Comparison of ENCODE assay signal across 27 cellular contexts in genomic region chr17:82705756-82706155, GRCh38. TPM values are rescaled to one million over a fixed set of nuclear protein-coding genes. Genes with fewer than 3 reads are reported as not detected.
A peak's percentile ranks its signal among the peaks of the same experiment; 100 is the strongest.
DNase-seq lines count a peak whose midpoint lies in the region; ATAC-seq, FAIRE-seq and TF ChIP-seq lines count a peak whose summit lies in the region.
"Had no signal": no experiment of that assay in that cellular context is flagged by ENCODE, and none has a peak within 500 bp of the region (broad histone marks: within the 10 kb centered on the region; RNA-seq: fewer than 3 reads in every experiment).

No MANE protein-coding gene starts in this region.

- no peak for FAIRE-seq in HepG2 (lab: Jason Lieb, UNC)
- FAIRE-seq: A204.1, GM12878, GM12892, GM18507 had no signal

- H3K27ac ChIP-seq in HepG2 (ENCODE audit: extremely low read length, insufficient read depth, low read length) = no peak overlapping the region
- no peak overlapping the region for H3K27ac ChIP-seq in right lobe of liver
- H3K27ac ChIP-seq in neuronal stem cell (replicated peaks; ENCODE audit: low read length) = no peak overlapping the region
- H3K27ac ChIP-seq: BLaER1 had no signal

- H3K79me2 ChIP-seq in HepG2 (ENCODE audit: insufficient read depth, low read length) = no peaks in the 10 kb centered on the region

- intact Hi-C loops in HepG2 (cut with micrococcal nuclease; ENCODE audit: unreplicated experiment) (no loop called here), right lobe of liver (cut with DNase I) (no loop called here), Calu3 (cut with micrococcal nuclease; ENCODE audit: unreplicated experiment) (loop anchor here (10.0 kb wide), 1 partner anchor 51 kb away; no protein-coding TSS in a partner anchor)

- DNase-seq in HepG2 (ENCODE audit: low spot score) (no peak), right lobe of liver (no peak), neuronal stem cell (ENCODE audit: low spot score) (no peak), Calu3 (no peak), COLO829 (ENCODE audit: low spot score) (no peak)
- DNase-seq: 8988T; ACHN; BE2C; C1 segment of cervical spinal cord; Caco-2; CD4-positive, alpha-beta memory T cell; CD4-positive, CD25-positive, alpha-beta regulatory T cell; CD8-positive, alpha-beta memory T cell; DMS 273 treated with DMSO at 0.1 percent for 48 hours; DMS153; DMS53; DMS79; DND-41; EL; GDM1 had no signal

- peaks cover 11% of the 10 kb centered on the region for H3K4me1 Mint-ChIP-seq in Calu3 (ENCODE audit: low read depth, unreplicated experiment)
- H3K4me1 Mint-ChIP-seq: CD4-positive, alpha-beta memory T cell; CD8-positive, alpha-beta memory T cell had no signal

- no peaks in the 10 kb centered on the region for H3K36me3 Mint-ChIP-seq in Calu3 (ENCODE audit: insufficient read depth, unreplicated experiment)
- H3K36me3 Mint-ChIP-seq: CD14-positive monocyte; CD4-positive, alpha-beta memory T cell; CD4-positive, CD25-positive, alpha-beta regulatory T cell; CD8-positive, alpha-beta memory T cell had no signal

- no peak overlapping the region for H3K4me3 Mint-ChIP-seq in Calu3 (ENCODE audit: low read depth, unreplicated experiment)
- H3K4me3 Mint-ChIP-seq: CD14-positive monocyte; CD4-positive, alpha-beta memory T cell; CD8-positive, alpha-beta memory T cell had no signal

- H3K27me3 Mint-ChIP-seq in Calu3 (ENCODE audit: unreplicated experiment) = no peaks in the 10 kb centered on the region
- H3K27me3 Mint-ChIP-seq: CD4-positive, alpha-beta memory T cell; CD4-positive, CD25-positive, alpha-beta regulatory T cell had no signal

- no peak overlapping the region for H2BK5ac ChIP-seq in neuronal stem cell (ENCODE audit: low read length)

- in situ Hi-C loops in HepG2 (cut with HindIII; ENCODE audit: extremely low pct_ligation_motif_present, low pct_unique_long_range_greater_than_20kb) = no loop called here

- no peaks in the 10 kb centered on the region for H3K9me3 Mint-ChIP-seq in Calu3 (ENCODE audit: low read depth, unreplicated experiment)
- H3K9me3 Mint-ChIP-seq: CD4-positive, alpha-beta memory T cell; CD4-positive, CD25-positive, alpha-beta regulatory T cell; CD8-positive, alpha-beta memory T cell had no signal

- no TSS peak for BruUV-seq in HepG2 (replicated peaks; lab: Mats Ljungman, UMichigan)
- no TSS peak for BruUV-seq in Calu3 (replicated peaks; lab: Mats Ljungman, UMichigan)

- CTCF ChIA-PET in HepG2 (lab: Yijun Ruan, JAX; ENCODE audit: low intra/inter-chr PET ratio, low total read pairs) = no interaction called here
- CTCF ChIA-PET in Calu3 (lab: Charles Lee) = no interaction called here

- no peaks in the 10 kb centered on the region for H3K79me1 ChIP-seq in neuronal stem cell (ENCODE audit: low read depth, low read length)

- peaks cover 64% of the 10 kb centered on the region for H3K4me1 ChIP-seq in HepG2 (ENCODE audit: insufficient read depth, low read length)
- peaks cover 0 to 10% (median 3%) of the 10 kb centered on the region in 4 donors for H3K4me1 ChIP-seq in right lobe of liver
- H3K4me1 ChIP-seq in neuronal stem cell (ENCODE audit: control insufficient read depth in 2 of 2, insufficient read depth in 1 of 2, low read depth in 1 of 2, low read length in 2 of 2) = no peaks in the 10 kb centered on the region
- H3K4me1 ChIP-seq: BE2C had no signal

- no peak for TF ChIP-seq CTCF in HepG2 (CRISPR knock-in tag; IDR thresholded peaks at IDR 0.05)
- no peak for TF ChIP-seq CTCF in right lobe of liver (IDR thresholded peaks at IDR 0.05)
- no peak for TF ChIP-seq CTCF in Calu3 (IDR thresholded peaks at IDR 0.05; ENCODE audit: unreplicated experiment)

- H3K9me3 ChIP-seq in HepG2 (ENCODE audit: low read length) (no peaks in the 10 kb centered on the region), right lobe of liver (no peaks in the 10 kb centered on the region), neuronal stem cell (replicated peaks in 1 of 2; ENCODE audit: control insufficient read depth in 2 of 2, insufficient read depth in 1 of 2, low read depth in 1 of 2, low read length in 2 of 2) (no peaks in the 10 kb centered on the region)
- H3K9me3 ChIP-seq: BE2C, BLaER1, Caco-2 had no signal

- peak overlapping the region; percentile 49 for H2BK15ac ChIP-seq in neuronal stem cell (ENCODE audit: low read length)

- TF ChIP-seq POLR2A in HepG2 (IDR thresholded peaks at IDR 0.05; ENCODE audit: insufficient read depth in 1 of 2, low read depth in 2 of 2, low read length in 2 of 2) (no peak), right lobe of liver (IDR thresholded peaks at IDR 0.05) (no peak)

- H4K91ac ChIP-seq in neuronal stem cell (ENCODE audit: low read depth, low read length, poor library complexity) = no peak overlapping the region

- H3K36me3 ChIP-seq in HepG2 (replicated peaks in 1 of 2; ENCODE audit: control insufficient read depth in 1 of 2, insufficient read depth in 2 of 2, low read length in 2 of 2) = no peaks in the 10 kb centered on the region
- H3K36me3 ChIP-seq in right lobe of liver = no peaks in the 10 kb centered on the region
- H3K36me3 ChIP-seq in neuronal stem cell (replicated peaks in 1 of 2; ENCODE audit: control insufficient read depth in 2 of 2, insufficient read depth in 2 of 2, low read length in 2 of 2) = no peaks in the 10 kb centered on the region
- H3K36me3 ChIP-seq: BE2C, BLaER1 had no signal

- H2AFZ ChIP-seq in HepG2 (ENCODE audit: low read length) = no peak overlapping the region
- no peak overlapping the region for H2AFZ ChIP-seq in neuronal stem cell (ENCODE audit: low read length)

- POLR2A ChIA-PET in HepG2 (lab: Yijun Ruan, JAX) = no interaction called here

- no peak overlapping the region for H3K4ac ChIP-seq in neuronal stem cell (ENCODE audit: low read length)

- no peak overlapping the region for H4K8ac ChIP-seq in neuronal stem cell (ENCODE audit: low read depth, low read length)

- peak overlapping the region; percentile 28 for H2AK5ac ChIP-seq in neuronal stem cell (ENCODE audit: low read depth, low read length)

- H3K27me3 ChIP-seq in HepG2 (ENCODE audit: control insufficient read depth in 1 of 2, insufficient read depth in 2 of 2, low read length in 2 of 2) (peaks cover 5 to 32% of the 10 kb centered on the region in 2 experiments; a peak in 3 of 5 replicates), right lobe of liver (no peaks in the 10 kb centered on the region), neuronal stem cell (ENCODE audit: control insufficient read depth in 3 of 3, insufficient read depth in 3 of 3, low read depth in 1 of 3, low read length in 3 of 3) (peaks cover 0 to 12% (median 3%) of the 10 kb centered on the region in 3 experiments)
- H3K27me3 ChIP-seq: BE2C, BLaER1 had no signal

- no peak overlapping the region for H3K14ac ChIP-seq in neuronal stem cell (ENCODE audit: low read length)

- H2BK12ac ChIP-seq in neuronal stem cell (ENCODE audit: low read length) = peak overlapping the region; percentile 58

- H4K20me1 ChIP-seq in HepG2 (ENCODE audit: insufficient read depth, low read length) = no peaks in the 10 kb centered on the region
- H4K20me1 ChIP-seq: BLaER1 had no signal

- WGBS in HepG2 (ENCODE audit: low lambda C conversion rate) = 58% methylated on average over 12 of the region's 18 CpGs
- 80% methylated on average over 1 of the region's 18 CpGs for WGBS in right lobe of liver (ENCODE audit: insufficient coverage, low coverage, low lambda C conversion rate, missing lambda C conversion rate)
- no CpG with 5 or more reads among the region's 18 CpGs for WGBS in neuronal stem cell (ENCODE audit: extremely low coverage in 2 of 2, insufficient read length in 2 of 2, insufficient replicate concordance in 1 of 2), 2 donors

- TF ChIP-seq EP300 in HepG2 (IDR thresholded peaks at IDR 0.05; ENCODE audit: low read depth in 2 of 2, low read length in 2 of 2) = no peak
- TF ChIP-seq EP300 in HepG2 (CRISPR knock-in tag; IDR thresholded peaks at IDR 0.05; ENCODE audit: borderline replicate concordance) = no peak

- H2BK120ac ChIP-seq in neuronal stem cell (ENCODE audit: low read depth, low read length) = no peak overlapping the region

- no peak; the same call in 2 of the 3 replicates for ATAC-seq in HepG2
- ATAC-seq in right lobe of liver = no peak
- ATAC-seq: GM12878 had no signal

- H3K18ac ChIP-seq in neuronal stem cell (ENCODE audit: low read length) = peak overlapping the region; percentile 64

- H3K9ac ChIP-seq in HepG2 (ENCODE audit: insufficient read depth, low read depth, low read length) = no peak overlapping the region
- H3K9ac ChIP-seq in neuronal stem cell (ENCODE audit: low read depth, low read length, poor library complexity) = no peak overlapping the region
- H3K9ac ChIP-seq: BLaER1 had no signal

- H3K4me2 ChIP-seq in HepG2 (ENCODE audit: low read depth, low read length) = no peak overlapping the region
- no peak overlapping the region for H3K4me2 ChIP-seq in neuronal stem cell (ENCODE audit: insufficient read depth, low read length, poor library complexity, severe bottlenecking)

- no peak overlapping the region for H3K27ac Mint-ChIP-seq in Calu3 (ENCODE audit: unreplicated experiment)
- H3K27ac Mint-ChIP-seq: CD14-positive monocyte; CD4-positive, CD25-positive, alpha-beta regulatory T cell; CD8-positive, alpha-beta memory T cell had no signal

- no peak overlapping the region for H3K23ac ChIP-seq in neuronal stem cell (ENCODE audit: low read depth, low read length, poor library complexity)

- H3K4me3 ChIP-seq in HepG2 (replicated peaks in 1 of 3; ENCODE audit: insufficient read depth in 1 of 3, low read depth in 2 of 3, low read length in 3 of 3) (no peak overlapping the region), right lobe of liver (no peak overlapping the region), neuronal stem cell (ENCODE audit: low read length in 2 of 2) (peak overlapping the region in 1 of 2 donors; percentile 34)
- H3K4me3 ChIP-seq: BLaER1, GM12878 had no signal

- TF ChIP-seq RAD21 in HepG2 (CRISPR knock-in tag; IDR thresholded peaks at IDR 0.05) = no peak

RNA-seq across cellular contexts. Expression of gene RAB40B, which starts 7.3 kb away (rescaled TPM):
- total RNA-seq in HepG2 (2016; rRNA removed; fragmentation: Illumina TruSeq; extraction: Trizol) = 4.4 and 6.2 TPM in 2 replicates
- 8.6 and 11.9 TPM in 2 replicates for total RNA-seq in HepG2 (2016; cell fraction: cytosol; rRNA removed; fragmentation: Illumina TruSeq; extraction: Trizol; ENCODE audit: low read depth)
- total RNA-seq in HepG2 (2016; cell fraction: insoluble cytoplasmic fraction; rRNA removed; fragmentation: Illumina TruSeq; extraction: Trizol) = 6.2 and 7.4 TPM in 2 replicates
- 18.5 and 22.6 TPM in 2 replicates for total RNA-seq in HepG2 (2016; cell fraction: membrane; rRNA removed; fragmentation: Illumina TruSeq; extraction: Trizol)
- 3.7 TPM in 2 replicates for total RNA-seq in HepG2 (2016; cell fraction: nucleus; rRNA removed; fragmentation: Illumina TruSeq; extraction: Trizol)
- polyA plus RNA-seq in HepG2 (2011; rRNA removed) = 6.5 and 7.2 TPM in 2 replicates
- 5.7 and 9.9 TPM in 2 replicates for polyA plus RNA-seq in HepG2 (2011; cell fraction: cytosol; rRNA removed)
- 10.8 and 12.6 TPM in 2 replicates for polyA plus RNA-seq in HepG2 (2011; cell fraction: nucleus; rRNA removed)
- 6.2 and 7.3 TPM in 2 replicates for polyA plus RNA-seq in HepG2 (2012)
- polyA plus RNA-seq in HepG2 (2016; cell fraction: cytosol; fragmentation: Illumina TruSeq; extraction: Trizol; ENCODE audit: low read depth) = 25.0 and 26.7 TPM in 2 replicates
- polyA plus RNA-seq in HepG2 (2016; cell fraction: insoluble cytoplasmic fraction; fragmentation: Illumina TruSeq; extraction: Trizol; ENCODE audit: low read depth) = 7.0 and 7.6 TPM in 2 replicates
- 27.5 and 28.9 TPM in 2 replicates for polyA plus RNA-seq in HepG2 (2016; cell fraction: membrane; fragmentation: Illumina TruSeq; extraction: Trizol; ENCODE audit: low read depth)
- polyA plus RNA-seq in HepG2 (2016; cell fraction: nucleus; fragmentation: Illumina TruSeq; extraction: Trizol; ENCODE audit: insufficient read depth, low read depth) = 8.7 and 12.0 TPM in 2 replicates
- 3.1 and 8.9 TPM in 2 replicates for polyA minus RNA-seq in HepG2 (2011; rRNA and poly(A)+ RNA removed; ENCODE audit: low replicate concordance)
- polyA minus RNA-seq in HepG2 (2011; cell fraction: cytosol; rRNA and poly(A)+ RNA removed) = 1.4 and 3.2 TPM in 2 replicates
- 2.7 TPM in 2 replicates for polyA minus RNA-seq in HepG2 (2011; cell fraction: nucleus; rRNA and poly(A)+ RNA removed)
- total RNA-seq in right lobe of liver = 10 to 100 TPM in 3 of 6 experiments, 1 to 10 TPM in 3; 3.7 to 12.5 (median 9.3) TPM
- polyA plus RNA-seq in neuronal stem cell (2013, experiment 1 of 2) = 9.4 TPM
- polyA plus RNA-seq in neuronal stem cell (2013, experiment 2 of 2) = 10.4 TPM
- total RNA-seq in Calu3 (2022) = 20.5 and 21.9 TPM in 2 replicates

RNA-seq across cellular contexts. Expression of gene FN3KRP, which starts 10.8 kb away (rescaled TPM):
- total RNA-seq in HepG2 (2016; rRNA removed; fragmentation: Illumina TruSeq; extraction: Trizol) (28.2 and 36.1 TPM in 2 replicates), right lobe of liver (10 to 100 TPM in 4 of 6 experiments, 1 to 10 TPM in 2; 7.6 to 24.8 (median 14.3) TPM), Calu3 (2022) (44.2 and 49.9 TPM in 2 replicates)
- total RNA-seq in HepG2 (2016; cell fraction: cytosol; rRNA removed; fragmentation: Illumina TruSeq; extraction: Trizol; ENCODE audit: low read depth) = 5.3 and 7.1 TPM in 2 replicates
- 27.6 and 34.8 TPM in 2 replicates for total RNA-seq in HepG2 (2016; cell fraction: insoluble cytoplasmic fraction; rRNA removed; fragmentation: Illumina TruSeq; extraction: Trizol)
- total RNA-seq in HepG2 (2016; cell fraction: membrane; rRNA removed; fragmentation: Illumina TruSeq; extraction: Trizol) = 17.5 and 18.4 TPM in 2 replicates
- 16.5 and 21.0 TPM in 2 replicates for total RNA-seq in HepG2 (2016; cell fraction: nucleus; rRNA removed; fragmentation: Illumina TruSeq; extraction: Trizol)
- polyA plus RNA-seq in HepG2 (2011; rRNA removed) = 22.1 and 22.4 TPM in 2 replicates
- 17.7 and 18.3 TPM in 2 replicates for polyA plus RNA-seq in HepG2 (2011; cell fraction: cytosol; rRNA removed)
- polyA plus RNA-seq in HepG2 (2011; cell fraction: nucleus; rRNA removed) = 34.0 and 36.3 TPM in 2 replicates
- 27.4 and 37.9 TPM in 2 replicates for polyA plus RNA-seq in HepG2 (2012)
- 6.9 and 7.2 TPM in 2 replicates for polyA plus RNA-seq in HepG2 (2016; cell fraction: cytosol; fragmentation: Illumina TruSeq; extraction: Trizol; ENCODE audit: low read depth)
- polyA plus RNA-seq in HepG2 (2016; cell fraction: insoluble cytoplasmic fraction; fragmentation: Illumina TruSeq; extraction: Trizol; ENCODE audit: low read depth) = 54.4 and 62.2 TPM in 2 replicates
- 14.4 and 14.9 TPM in 2 replicates for polyA plus RNA-seq in HepG2 (2016; cell fraction: membrane; fragmentation: Illumina TruSeq; extraction: Trizol; ENCODE audit: low read depth)
- polyA plus RNA-seq in HepG2 (2016; cell fraction: nucleus; fragmentation: Illumina TruSeq; extraction: Trizol; ENCODE audit: insufficient read depth, low read depth) = 57.5 and 59.5 TPM in 2 replicates
- polyA minus RNA-seq in HepG2 (2011; rRNA and poly(A)+ RNA removed; ENCODE audit: low replicate concordance) = 13.3 and 23.3 TPM in 2 replicates
- 11.0 and 11.2 TPM in 2 replicates for polyA minus RNA-seq in HepG2 (2011; cell fraction: cytosol; rRNA and poly(A)+ RNA removed)
- 9.8 and 12.2 TPM in 2 replicates for polyA minus RNA-seq in HepG2 (2011; cell fraction: nucleus; rRNA and poly(A)+ RNA removed)
- polyA plus RNA-seq in neuronal stem cell (2013, experiment 1 of 2) = 23.3 TPM
- 21.8 TPM for polyA plus RNA-seq in neuronal stem cell (2013, experiment 2 of 2)

RNA-seq across cellular contexts. Expression of gene FN3K, which starts 29.7 kb away (rescaled TPM):
- 12.2 and 22.0 TPM in 2 replicates for total RNA-seq in HepG2 (2016; rRNA removed; fragmentation: Illumina TruSeq; extraction: Trizol)
- 9.6 and 10.3 TPM in 2 replicates for total RNA-seq in HepG2 (2016; cell fraction: cytosol; rRNA removed; fragmentation: Illumina TruSeq; extraction: Trizol; ENCODE audit: low read depth)
- 12.7 and 23.9 TPM in 2 replicates for total RNA-seq in HepG2 (2016; cell fraction: insoluble cytoplasmic fraction; rRNA removed; fragmentation: Illumina TruSeq; extraction: Trizol)
- total RNA-seq in HepG2 (2016; cell fraction: membrane; rRNA removed; fragmentation: Illumina TruSeq; extraction: Trizol) = 17.0 and 17.4 TPM in 2 replicates
- 29.1 and 32.3 TPM in 2 replicates for total RNA-seq in HepG2 (2016; cell fraction: nucleus; rRNA removed; fragmentation: Illumina TruSeq; extraction: Trizol)
- 3.5 and 5.7 TPM in 2 replicates for polyA plus RNA-seq in HepG2 (2011; rRNA removed)
- 1.9 and 2.0 TPM in 2 replicates for polyA plus RNA-seq in HepG2 (2011; cell fraction: cytosol; rRNA removed)
- 27.8 and 27.9 TPM in 2 replicates for polyA plus RNA-seq in HepG2 (2011; cell fraction: nucleus; rRNA removed)
- polyA plus RNA-seq in HepG2 (2012) = 48.6 and 58.1 TPM in 2 replicates
- 21.3 and 21.5 TPM in 2 replicates for polyA plus RNA-seq in HepG2 (2016; cell fraction: cytosol; fragmentation: Illumina TruSeq; extraction: Trizol; ENCODE audit: low read depth)
- 52.3 and 61.0 TPM in 2 replicates for polyA plus RNA-seq in HepG2 (2016; cell fraction: insoluble cytoplasmic fraction; fragmentation: Illumina TruSeq; extraction: Trizol; ENCODE audit: low read depth)
- polyA plus RNA-seq in HepG2 (2016; cell fraction: membrane; fragmentation: Illumina TruSeq; extraction: Trizol; ENCODE audit: low read depth) = 23.7 and 26.9 TPM in 2 replicates
- polyA plus RNA-seq in HepG2 (2016; cell fraction: nucleus; fragmentation: Illumina TruSeq; extraction: Trizol; ENCODE audit: insufficient read depth, low read depth) = 78.1 and 80.9 TPM in 2 replicates
- 1.6 and 9.2 TPM in 2 replicates for polyA minus RNA-seq in HepG2 (2011; rRNA and poly(A)+ RNA removed; ENCODE audit: low replicate concordance)
- polyA minus RNA-seq in HepG2 (2011; cell fraction: cytosol; rRNA and poly(A)+ RNA removed) = 17.1 and 26.0 TPM in 2 replicates
- polyA minus RNA-seq in HepG2 (2011; cell fraction: nucleus; rRNA and poly(A)+ RNA removed) = 24.3 and 29.1 TPM in 2 replicates
- total RNA-seq in right lobe of liver = 10 to 100 TPM; 29.6 to 61.6 (median 45.5) TPM
- polyA plus RNA-seq in neuronal stem cell (2013, experiment 1 of 2) = 15.9 TPM
- 17.0 TPM for polyA plus RNA-seq in neuronal stem cell (2013, experiment 2 of 2)
- total RNA-seq in Calu3 (2022) = 13.4 and 15.5 TPM in 2 replicates
- total RNA-seq: Daoy had no signal
- polyA plus RNA-seq: CD14-positive monocyte had no signal

RNA-seq across cellular contexts. Expression of gene TBCD, which starts 46.1 kb away (rescaled TPM):
- total RNA-seq in HepG2 (2016; rRNA removed; fragmentation: Illumina TruSeq; extraction: Trizol) (33.9 and 49.6 TPM in 2 replicates), right lobe of liver (10 to 100 TPM; 28.0 to 55.7 (median 41.3) TPM), Calu3 (2022) (76.6 and 90.7 TPM in 2 replicates)
- 98.6 and 103 TPM in 2 replicates for total RNA-seq in HepG2 (2016; cell fraction: cytosol; rRNA removed; fragmentation: Illumina TruSeq; extraction: Trizol; ENCODE audit: low read depth)
- total RNA-seq in HepG2 (2016; cell fraction: insoluble cytoplasmic fraction; rRNA removed; fragmentation: Illumina TruSeq; extraction: Trizol) = 32.6 and 40.4 TPM in 2 replicates
- 28.6 and 30.6 TPM in 2 replicates for total RNA-seq in HepG2 (2016; cell fraction: membrane; rRNA removed; fragmentation: Illumina TruSeq; extraction: Trizol)
- 44.9 and 51.2 TPM in 2 replicates for total RNA-seq in HepG2 (2016; cell fraction: nucleus; rRNA removed; fragmentation: Illumina TruSeq; extraction: Trizol)
- polyA plus RNA-seq in HepG2 (2011; rRNA removed) = 54.8 and 58.7 TPM in 2 replicates
- polyA plus RNA-seq in HepG2 (2011; cell fraction: cytosol; rRNA removed) = 29.1 and 46.9 TPM in 2 replicates
- 327 and 449 TPM in 2 replicates for polyA plus RNA-seq in HepG2 (2011; cell fraction: nucleus; rRNA removed)
- polyA plus RNA-seq in HepG2 (2012) = 37.3 and 41.7 TPM in 2 replicates
- 3.7 and 4.9 TPM in 2 replicates for polyA plus RNA-seq in HepG2 (2016; cell fraction: cytosol; fragmentation: Illumina TruSeq; extraction: Trizol; ENCODE audit: low read depth)
- 39.7 and 51.2 TPM in 2 replicates for polyA plus RNA-seq in HepG2 (2016; cell fraction: insoluble cytoplasmic fraction; fragmentation: Illumina TruSeq; extraction: Trizol; ENCODE audit: low read depth)
- 5.6 and 6.8 TPM in 2 replicates for polyA plus RNA-seq in HepG2 (2016; cell fraction: membrane; fragmentation: Illumina TruSeq; extraction: Trizol; ENCODE audit: low read depth)
- 140 and 151 TPM in 2 replicates for polyA plus RNA-seq in HepG2 (2016; cell fraction: nucleus; fragmentation: Illumina TruSeq; extraction: Trizol; ENCODE audit: insufficient read depth, low read depth)
- 67.0 and 125 TPM in 2 replicates for polyA minus RNA-seq in HepG2 (2011; rRNA and poly(A)+ RNA removed; ENCODE audit: low replicate concordance)
- 38.0 and 45.2 TPM in 2 replicates for polyA minus RNA-seq in HepG2 (2011; cell fraction: cytosol; rRNA and poly(A)+ RNA removed)
- 51.1 and 51.6 TPM in 2 replicates for polyA minus RNA-seq in HepG2 (2011; cell fraction: nucleus; rRNA and poly(A)+ RNA removed)
- 62.8 TPM for polyA plus RNA-seq in neuronal stem cell (2013, experiment 1 of 2)
- 65.7 TPM for polyA plus RNA-seq in neuronal stem cell (2013, experiment 2 of 2)

RNA-seq across cellular contexts. Expression of gene WDR45B, which starts 57.5 kb away (rescaled TPM):
- total RNA-seq in HepG2 (2016; rRNA removed; fragmentation: Illumina TruSeq; extraction: Trizol) (86.2 and 88.8 TPM in 2 replicates), right lobe of liver (10 to 100 TPM; 27.7 to 40.7 (median 31.6) TPM), Calu3 (2022) (106 and 108 TPM in 2 replicates)
- 59.9 and 62.3 TPM in 2 replicates for total RNA-seq in HepG2 (2016; cell fraction: cytosol; rRNA removed; fragmentation: Illumina TruSeq; extraction: Trizol; ENCODE audit: low read depth)
- total RNA-seq in HepG2 (2016; cell fraction: insoluble cytoplasmic fraction; rRNA removed; fragmentation: Illumina TruSeq; extraction: Trizol) = 80.2 and 87.6 TPM in 2 replicates
- 148 and 149 TPM in 2 replicates for total RNA-seq in HepG2 (2016; cell fraction: membrane; rRNA removed; fragmentation: Illumina TruSeq; extraction: Trizol)
- 45.2 and 55.4 TPM in 2 replicates for total RNA-seq in HepG2 (2016; cell fraction: nucleus; rRNA removed; fragmentation: Illumina TruSeq; extraction: Trizol)
- polyA plus RNA-seq in HepG2 (2011; rRNA removed) = 153 and 155 TPM in 2 replicates
- polyA plus RNA-seq in HepG2 (2011; cell fraction: cytosol; rRNA removed) = 121 and 131 TPM in 2 replicates
- 186 and 214 TPM in 2 replicates for polyA plus RNA-seq in HepG2 (2011; cell fraction: nucleus; rRNA removed)
- 124 and 164 TPM in 2 replicates for polyA plus RNA-seq in HepG2 (2012)
- 65.9 and 70.7 TPM in 2 replicates for polyA plus RNA-seq in HepG2 (2016; cell fraction: cytosol; fragmentation: Illumina TruSeq; extraction: Trizol; ENCODE audit: low read depth)
- polyA plus RNA-seq in HepG2 (2016; cell fraction: insoluble cytoplasmic fraction; fragmentation: Illumina TruSeq; extraction: Trizol; ENCODE audit: low read depth) = 89.4 and 101 TPM in 2 replicates
- 129 and 138 TPM in 2 replicates for polyA plus RNA-seq in HepG2 (2016; cell fraction: membrane; fragmentation: Illumina TruSeq; extraction: Trizol; ENCODE audit: low read depth)
- 81.4 and 81.5 TPM in 2 replicates for polyA plus RNA-seq in HepG2 (2016; cell fraction: nucleus; fragmentation: Illumina TruSeq; extraction: Trizol; ENCODE audit: insufficient read depth, low read depth)
- polyA minus RNA-seq in HepG2 (2011; rRNA and poly(A)+ RNA removed; ENCODE audit: low replicate concordance) = 68.7 and 113 TPM in 2 replicates
- 60.7 and 64.4 TPM in 2 replicates for polyA minus RNA-seq in HepG2 (2011; cell fraction: cytosol; rRNA and poly(A)+ RNA removed)
- polyA minus RNA-seq in HepG2 (2011; cell fraction: nucleus; rRNA and poly(A)+ RNA removed) = 61.5 and 68.1 TPM in 2 replicates
- 67.8 TPM for polyA plus RNA-seq in neuronal stem cell (2013, experiment 1 of 2)
- polyA plus RNA-seq in neuronal stem cell (2013, experiment 2 of 2) = 69.8 TPM
